ENCODE assay signal across 8 cellular contexts in genomic region chr12:120234643-120235368, GRCh38. TPM values are rescaled to one million over a fixed set of nuclear protein-coding genes. Genes with fewer than 3 reads are reported as not detected.
A peak's percentile ranks its signal among the peaks of the same experiment; 100 is the strongest.
DNase-seq lines count a peak whose midpoint lies in the region; ATAC-seq, FAIRE-seq and TF ChIP-seq lines count a peak whose summit lies in the region.

No MANE protein-coding gene starts in this region.

- H3K56ac ChIP-seq in H9 (ENCODE audit: insufficient read length, low read depth, low read length) (no peak overlapping the region), H1 (replicated peaks; ENCODE audit: insufficient read length, low read depth, low read length) (no peak overlapping the region), mesendoderm (ENCODE audit: low read length) (peak overlapping the region; percentile 72)

- in situ Hi-C loops in transverse colon (cut with MboI; ENCODE audit: low pct_ligation_motif_present in 1 of 4, low pct_unique_long_range_greater_than_20kb in 1 of 4, low sequenced_read_pairs in 3 of 4): loop anchor here in 1 of 4 donors (5.0 kb wide), 1 partner anchor 32 kb away; the partner anchor contains the start of gene PXN

- H2BK12ac ChIP-seq in H9 (ENCODE audit: insufficient read length, low read depth, low read length) (no peak overlapping the region), H1 (ENCODE audit: low read depth, low read length) (0 out of 2 replicates have a peak overlapping the region, but pooled peaks have one; percentile 0)

- H3K9ac ChIP-seq in H9 (ENCODE audit: extremely low read depth, insufficient read length, low read length) (no peak overlapping the region), H1 (replicated peaks in 1 of 4; ENCODE audit: extremely low read depth in 1 of 4, low read depth in 3 of 4, low read length in 3 of 4) (no peak overlapping the region), mesendoderm (ENCODE audit: low read length) (peak overlapping the region; percentile 55)

- H4K20me1 ChIP-seq in H9 (ENCODE audit: control insufficient read depth, insufficient read depth, insufficient read length) (no peaks in the 10 kb centered on the region), H1 (replicated peaks in 1 of 2; ENCODE audit: control insufficient read depth in 1 of 2, insufficient read depth in 2 of 2, low read length in 2 of 2) (peaks cover 2 to 12% of the 10 kb centered on the region in 2 experiments)

- no peak overlapping the region; the same call in 1 of the 2 replicates for H3K14ac ChIP-seq in H9 (ENCODE audit: insufficient read depth, low read length)
- H3K14ac ChIP-seq in H1 (ENCODE audit: insufficient read length): no peak overlapping the region

- H2BK120ac ChIP-seq in H9 (ENCODE audit: low read depth, low read length, poor library complexity, severe bottlenecking) (no peak overlapping the region), H1 (replicated peaks; ENCODE audit: low read depth, low read length) (no peak overlapping the region), mesendoderm (ENCODE audit: low read depth, low read length) (no peak overlapping the region)

- H3K79me1 ChIP-seq in H9 (ENCODE audit: insufficient read depth, low read depth, low read length, poor library complexity, severe bottlenecking) (peaks cover 3% of the 10 kb centered on the region), H1 (ENCODE audit: low read depth, low read length) (peaks cover 13% of the 10 kb centered on the region; the same call in 1 of the 2 replicates), mesendoderm (ENCODE audit: low read length) (peaks cover 19% of the 10 kb centered on the region)

- H3K9me3 Mint-ChIP-seq in H9: no peaks in the 10 kb centered on the region

- H4K8ac ChIP-seq in H9 (replicated peaks; ENCODE audit: insufficient read length, low read depth, low read length) (no peak overlapping the region), H1 (ENCODE audit: extremely low read depth, insufficient read depth, low read length) (no peak overlapping the region), mesendoderm (ENCODE audit: low read depth, low read length) (no peak overlapping the region)

- no peak for TF ChIP-seq EP300 in H1 (IDR thresholded peaks at IDR 0.05; ENCODE audit: borderline replicate concordance in 1 of 2, low read depth in 2 of 2, low read length in 2 of 2)
- no peak for TF ChIP-seq EP300 in transverse colon (IDR thresholded peaks at IDR 0.05; ENCODE audit: low read depth)

- ATAC-seq in GM19467 (IDR thresholded peaks at IDR 0.05; ENCODE audit: unreplicated experiment) (no peak), HG03442 (IDR thresholded peaks at IDR 0.05; ENCODE audit: unreplicated experiment) (no peak)

- H3K4me3 ChIP-seq in H1 (ENCODE audit: extremely low read depth in 1 of 4, insufficient read depth in 2 of 4, low read depth in 3 of 4, low read length in 4 of 4) (no peak overlapping the region), mesendoderm (ENCODE audit: low read length) (no peak overlapping the region), transverse colon (no peak overlapping the region)

- FAIRE-seq in RCC 7860 (lab: Jason Lieb, UNC) (peak; percentile 91), H1 (lab: Jason Lieb, UNC) (no peak)

- peak overlapping the region in 1 of 2 experiments; percentile 46; a peak in 2 of 5 replicates for H3K4me3 Mint-ChIP-seq in H9

- CTCF ChIA-PET in H1 (lab: Charles Lee; ENCODE audit: partially characterized antibody): interaction anchor here (0.6 to 34.8 kb wide), 21 partner anchors 10 to 635 kb away, joined by 3 to 930 read pairs (median 3); partner anchors contain the start of genes PXN, RPLP0 and SIRT4

- TF ChIP-seq POLR2A in H1 (IDR thresholded peaks at IDR 0.05; ENCODE audit: control extremely low read depth in 1 of 2, low read depth in 2 of 2, low read length in 2 of 2) (no peak), transverse colon (IDR thresholded peaks at IDR 0.05) (no peak)

- no peak overlapping the region for H3T11ph ChIP-seq in H9 (ENCODE audit: low read length)

- H3K27me3 Mint-ChIP-seq in H9 (ENCODE audit: low read depth): no peaks in the 10 kb centered on the region

- H2BK15ac ChIP-seq in H9 (ENCODE audit: low read depth, low read length) (no peak overlapping the region), H1 (ENCODE audit: low read length) (no peak overlapping the region), mesendoderm (replicated peaks; ENCODE audit: low read depth) (no peak overlapping the region)

- H3K36me3 ChIP-seq in H1 (ENCODE audit: control insufficient read depth in 2 of 4, insufficient read depth in 4 of 4, low read length in 3 of 4) (no peaks in the 10 kb centered on the region), mesendoderm (ENCODE audit: control insufficient read depth, insufficient read depth, low read length) (no peaks in the 10 kb centered on the region), transverse colon (no peaks in the 10 kb centered on the region)

- H3K23me2 ChIP-seq in H9 (ENCODE audit: insufficient read length, low read depth, low read length, poor library complexity, severe bottlenecking): peaks cover 3% of the 10 kb centered on the region
- no peaks in the 10 kb centered on the region; the same call in 1 of the 2 replicates for H3K23me2 ChIP-seq in H1 (ENCODE audit: low read depth, low read length)

- POLR2A ChIA-PET in H1 (lab: Charles Lee; ENCODE audit: partially characterized antibody): interaction anchor here (67.0 to 88.3 kb wide), 2 partner anchors 6 to 33 kb away, joined by 4270 read pairs; partner anchors contain the start of genes GCN1, PXN, RNU4-1 and RNU4-2

- H3K23ac ChIP-seq in H9 (ENCODE audit: insufficient read length, low read depth, low read length) (no peak overlapping the region), H1 (ENCODE audit: insufficient read length) (no peak overlapping the region), mesendoderm (ENCODE audit: low read length) (no peak overlapping the region)

- H2BK5ac ChIP-seq in H9 (ENCODE audit: insufficient read length, low read length) (no peak overlapping the region), H1 (ENCODE audit: low read depth, low read length) (peak overlapping the region; percentile 71; the same call in 1 of the 2 replicates), mesendoderm (ENCODE audit: low read length) (peak overlapping the region; percentile 22)

- H3K4me2 ChIP-seq in H9 (ENCODE audit: insufficient read depth, insufficient read length, low read length): no peak overlapping the region
- H3K4me2 ChIP-seq in H1 (ENCODE audit: insufficient read depth in 1 of 2, low read depth in 2 of 2, low read length in 2 of 2): 0 out of 4 replicates have a peak overlapping the region, but pooled peaks of 1 of the 2 experiments have one; percentile 10
- H3K4me2 ChIP-seq in mesendoderm (ENCODE audit: low read length): no peak overlapping the region

- TF ChIP-seq RAD21 in H1 (IDR thresholded peaks at IDR 0.05 in 1 of 2, conservative IDR thresholded peaks at IDR 0.05 in 1 of 2; ENCODE audit: low read depth in 2 of 2, low read length in 2 of 2): peak; percentile 38 to 46; a peak in 3 of 4 replicates

- H2AK5ac ChIP-seq in H9 (ENCODE audit: insufficient read length, low read length) (no peak overlapping the region), H1 (ENCODE audit: low read depth, low read length) (no peak overlapping the region), mesendoderm (ENCODE audit: low read length) (peak overlapping the region; percentile 44)

- H3K9me3 ChIP-seq in H9 (ENCODE audit: control insufficient read depth, low read depth, low read length) (no peaks in the 10 kb centered on the region), H1 (ENCODE audit: insufficient read depth in 2 of 2, low read depth in 1 of 2, low read length in 1 of 2) (no peaks in the 10 kb centered on the region), transverse colon (no peaks in the 10 kb centered on the region)

- H2BK20ac ChIP-seq in H9 (ENCODE audit: low read depth, low read length, poor library complexity, severe bottlenecking) (no peak overlapping the region), H1 (ENCODE audit: low read length) (0 out of 2 replicates have a peak overlapping the region, but pooled peaks have one; percentile 38)

- H3K18ac ChIP-seq in H9 (ENCODE audit: insufficient read length, low read depth, low read length) (peak overlapping the region; percentile 16), H1 (ENCODE audit: extremely low read depth, low read length) (0 out of 2 replicates have a peak overlapping the region, but pooled peaks have one; percentile 48), mesendoderm (ENCODE audit: low read length) (peak overlapping the region; percentile 34)

- H3K27ac ChIP-seq in H9 (ENCODE audit: insufficient read length, low read depth, low read length) (no peak overlapping the region), H1 (ENCODE audit: low read depth, low read length) (no peak overlapping the region), mesendoderm (ENCODE audit: low read depth, low read length) (peak overlapping the region; percentile 100), transverse colon (peak overlapping the region; percentile 88 to 92 (median 90))

- peaks cover 69 to 71% of the 10 kb centered on the region in 2 experiments for H3K4me1 Mint-ChIP-seq in H9

- H4K5ac ChIP-seq in H9 (ENCODE audit: insufficient read length, low read depth, low read length): no peak overlapping the region
- H4K5ac ChIP-seq in H1 (ENCODE audit: insufficient read length, low read depth, low read length): no peak overlapping the region
- no peak overlapping the region for H4K5ac ChIP-seq in mesendoderm (ENCODE audit: low read length)

- WGBS in H9 (ENCODE audit: extremely low coverage, insufficient read length, low lambda C conversion rate): no CpG with 5 or more reads among the region's 13 CpGs
- WGBS in H1 (ENCODE audit: extremely low coverage in 1 of 2, insufficient coverage in 1 of 2, insufficient read length in 1 of 2, insufficient replicate concordance in 2 of 2, low coverage in 1 of 2, low lambda C conversion rate in 2 of 2, missing lambda C conversion rate in 1 of 2), 2 experiments: 76% methylated on average over 13 of the region's 13 CpGs; no CpG with 5 or more reads in 1 of the 2 experiments
- WGBS in mesendoderm (ENCODE audit: extremely low coverage, insufficient coverage, low lambda C conversion rate): no CpG with 5 or more reads among the region's 13 CpGs
- WGBS in transverse colon (ENCODE audit: low coverage in 1 of 2), 2 donors: 34% methylated on average over 13 of the region's 13 CpGs; no CpG with 5 or more reads in 1 of the 2 donors

- H3K4ac ChIP-seq in H9 (ENCODE audit: low read depth, low read length): no peak overlapping the region
- no peak overlapping the region for H3K4ac ChIP-seq in H1 (replicated peaks; ENCODE audit: insufficient read length, low read depth, low read length)
- peak overlapping the region; percentile 46 for H3K4ac ChIP-seq in mesendoderm (ENCODE audit: low read depth, low read length)

- intact Hi-C loops in transverse colon (cut with DNase I; ENCODE audit: low total_unique reads): no loop called here

- no peak overlapping the region for H2AFZ ChIP-seq in H9 (ENCODE audit: low read length)
- H2AFZ ChIP-seq in H1 (ENCODE audit: low read length): no peak overlapping the region

- H4K91ac ChIP-seq in H9 (ENCODE audit: insufficient read length, low read depth, low read length): no peak overlapping the region
- H4K91ac ChIP-seq in H1 (replicated peaks; ENCODE audit: insufficient read length, low read length): no peak overlapping the region

- peaks cover 32% of the 10 kb centered on the region for H3K4me1 ChIP-seq in H9 (ENCODE audit: insufficient read depth, low read length)
- H3K4me1 ChIP-seq in H1 (replicated peaks in 1 of 4; ENCODE audit: control insufficient read depth in 3 of 4, insufficient read depth in 4 of 4, low read length in 3 of 4): peaks cover 34 to 57% (median 38%) of the 10 kb centered on the region in 4 experiments
- H3K4me1 ChIP-seq in mesendoderm (ENCODE audit: control insufficient read depth, low read depth, low read length): peaks cover 48% of the 10 kb centered on the region
- H3K4me1 ChIP-seq in transverse colon: peaks cover 57 to 100% (median 93%) of the 10 kb centered on the region in 4 donors

- H3K79me2 ChIP-seq in H9 (ENCODE audit: insufficient read depth, low read length) (peaks cover 10% of the 10 kb centered on the region; the same call in 1 of the 2 replicates), H1 (ENCODE audit: control insufficient read depth in 1 of 2, insufficient read depth in 2 of 2, low read length in 2 of 2) (peaks cover 0 to 70% of the 10 kb centered on the region in 2 experiments; a peak in 2 of 4 replicates), mesendoderm (ENCODE audit: control insufficient read depth, insufficient read depth, low read length) (peaks cover 68% of the 10 kb centered on the region)

- no peaks in the 10 kb centered on the region for H3K27me3 ChIP-seq in H9 (ENCODE audit: insufficient read depth, low read length)
- H3K27me3 ChIP-seq in H1 (replicated peaks in 1 of 4; ENCODE audit: control insufficient read depth in 3 of 4, extremely low read depth in 1 of 4, insufficient read depth in 3 of 4, low read length in 3 of 4): no peaks in the 10 kb centered on the region
- no peaks in the 10 kb centered on the region for H3K27me3 ChIP-seq in mesendoderm (ENCODE audit: insufficient read depth, low read length, poor library complexity)
- no peaks in the 10 kb centered on the region for H3K27me3 ChIP-seq in transverse colon

- peak overlapping the region; percentile 32 to 76 (median 50); a peak in 4 of 7 replicates for H3K27ac Mint-ChIP-seq in H9

- peak; percentile 87 for DNase-seq in Ammon's horn (ENCODE audit: low spot score)
- DNase-seq in H9: peak; percentile 81
- peak; percentile 100 for DNase-seq in RCC 7860 (ENCODE audit: low spot score)
- DNase-seq in H1 (ENCODE audit: low read depth in 1 of 2, low spot score in 2 of 2): no peak
- peak; percentile 98 for DNase-seq in mesendoderm
- DNase-seq in transverse colon: peak; percentile 77

- TF ChIP-seq CTCF in H9 (conservative IDR thresholded peaks at IDR 0.05): peak; percentile 62
- peak; percentile 57 to 67 (median 57) for TF ChIP-seq CTCF in H1 (IDR thresholded peaks at IDR 0.05; ENCODE audit: control extremely low read depth in 1 of 3, insufficient read depth in 1 of 3, low read depth in 1 of 3, low read length in 3 of 3)
- peak; percentile 29 to 61 (median 43) for TF ChIP-seq CTCF in transverse colon (IDR thresholded peaks at IDR 0.05)

- H3K36me3 Mint-ChIP-seq in H9 (ENCODE audit: insufficient read depth in 1 of 3, low read depth in 3 of 3): peaks cover 0 to 2% (median 0%) of the 10 kb centered on the region in 3 experiments; a peak in 2 of 7 replicates

RNA-seq across cellular contexts. Expression of gene PXN, which starts 30.7 kb away (rescaled TPM):
- total RNA-seq in H9 (2021): 88.9 and 92.8 TPM in 2 replicates
- total RNA-seq in H1 (2021; fragmentation: NEBNext Ultra II Directional; extraction: Animal tissue kit (Norgen Biotek cat#: 25700)): 105 and 109 TPM in 2 replicates
- polyA plus RNA-seq in H1 (2011; rRNA removed): 51.0 and 89.2 TPM in 2 replicates
- polyA plus RNA-seq in H1 (2011; cell fraction: cytosol; rRNA removed): 29.0 TPM
- 80.4 TPM for polyA plus RNA-seq in H1 (2011; cell fraction: nucleus; rRNA removed)
- polyA plus RNA-seq in H1 (2012, experiment 1 of 2): 58.2 to 73.1 TPM (median 70.3 TPM) in 4 replicates
- polyA plus RNA-seq in H1 (2012, experiment 2 of 2): 83.1 TPM
- 88.7 TPM for polyA plus RNA-seq in H1 (2013, experiment 1 of 2)
- 91.0 TPM for polyA plus RNA-seq in H1 (2013, experiment 2 of 2)
- 45.0 and 62.0 TPM in 2 replicates for polyA minus RNA-seq in H1 (2011; rRNA and poly(A)+ RNA removed)
- 30.5 TPM for polyA minus RNA-seq in H1 (2011; cell fraction: cytosol; rRNA and poly(A)+ RNA removed)
- polyA minus RNA-seq in H1 (2011; cell fraction: nucleus; rRNA and poly(A)+ RNA removed): 33.2 TPM
- 147 TPM for polyA plus RNA-seq in mesendoderm (2013, experiment 1 of 2)
- polyA plus RNA-seq in mesendoderm (2013, experiment 2 of 2): 148 TPM
- 100 to 1,000 TPM; 101 to 328 (median 198) TPM for total RNA-seq in transverse colon

RNA-seq across cellular contexts. Expression of gene RPLP0, which starts 33.9 kb away (rescaled TPM):
- total RNA-seq in H9 (2021): 2,950 and 3,019 TPM in 2 replicates
- total RNA-seq in H1 (2021; fragmentation: NEBNext Ultra II Directional; extraction: Animal tissue kit (Norgen Biotek cat#: 25700)): 2,987 and 3,029 TPM in 2 replicates
- 8,838 and 10,765 TPM in 2 replicates for polyA plus RNA-seq in H1 (2011; rRNA removed)
- 10,357 TPM for polyA plus RNA-seq in H1 (2011; cell fraction: cytosol; rRNA removed)
- polyA plus RNA-seq in H1 (2011; cell fraction: nucleus; rRNA removed): 6,829 TPM
- 4,444 to 5,241 TPM (median 4,665 TPM) in 4 replicates for polyA plus RNA-seq in H1 (2012, experiment 1 of 2)
- 7,158 TPM for polyA plus RNA-seq in H1 (2012, experiment 2 of 2)
- 4,021 TPM for polyA plus RNA-seq in H1 (2013, experiment 1 of 2)
- polyA plus RNA-seq in H1 (2013, experiment 2 of 2): 3,982 TPM
- polyA minus RNA-seq in H1 (2011; rRNA and poly(A)+ RNA removed): 5,851 and 5,958 TPM in 2 replicates
- 2,113 TPM for polyA minus RNA-seq in H1 (2011; cell fraction: cytosol; rRNA and poly(A)+ RNA removed)
- polyA minus RNA-seq in H1 (2011; cell fraction: nucleus; rRNA and poly(A)+ RNA removed): 1,976 TPM
- polyA plus RNA-seq in mesendoderm (2013, experiment 1 of 2): 3,852 TPM
- 3,764 TPM for polyA plus RNA-seq in mesendoderm (2013, experiment 2 of 2)
- total RNA-seq in transverse colon: 1,000 to 10,000 TPM in 3 of 4 donors, 100 to 1,000 TPM in 1; 660 to 2,105 (median 1,778) TPM

RNA-seq across cellular contexts. Expression of gene GCN1, which starts 40.3 kb away (rescaled TPM):
- total RNA-seq in H9 (2021): 125 and 137 TPM in 2 replicates
- total RNA-seq in H1 (2021; fragmentation: NEBNext Ultra II Directional; extraction: Animal tissue kit (Norgen Biotek cat#: 25700)): 133 and 137 TPM in 2 replicates
- 61.4 and 73.1 TPM in 2 replicates for polyA plus RNA-seq in H1 (2011; rRNA removed)
- polyA plus RNA-seq in H1 (2011; cell fraction: cytosol; rRNA removed): 61.1 TPM
- 294 TPM for polyA plus RNA-seq in H1 (2011; cell fraction: nucleus; rRNA removed)
- 92.9 to 139 TPM (median 109 TPM) in 4 replicates for polyA plus RNA-seq in H1 (2012, experiment 1 of 2)
- 58.3 TPM for polyA plus RNA-seq in H1 (2012, experiment 2 of 2)
- polyA plus RNA-seq in H1 (2013, experiment 1 of 2): 57.1 TPM
- 47.1 TPM for polyA plus RNA-seq in H1 (2013, experiment 2 of 2)
- 266 and 267 TPM in 2 replicates for polyA minus RNA-seq in H1 (2011; rRNA and poly(A)+ RNA removed)
- 106 TPM for polyA minus RNA-seq in H1 (2011; cell fraction: cytosol; rRNA and poly(A)+ RNA removed)
- polyA minus RNA-seq in H1 (2011; cell fraction: nucleus; rRNA and poly(A)+ RNA removed): 194 TPM
- 33.6 TPM for polyA plus RNA-seq in mesendoderm (2013, experiment 1 of 2)
- polyA plus RNA-seq in mesendoderm (2013, experiment 2 of 2): 32.3 TPM
- total RNA-seq in transverse colon: 100 to 1,000 TPM in 2 of 4 donors, 10 to 100 TPM in 2; 70.0 to 141 (median 107) TPM

RNA-seq across cellular contexts. Expression of gene RNU4-2, which starts 56.9 kb away (rescaled TPM):
- total RNA-seq in H9 (2021) (2,441 and 2,702 TPM in 2 replicates), transverse colon (under 1 TPM; under 0.01 TPM)
- 1,112 and 1,388 TPM in 2 replicates for total RNA-seq in H1 (2021; fragmentation: NEBNext Ultra II Directional; extraction: Animal tissue kit (Norgen Biotek cat#: 25700))
- polyA plus RNA-seq in H1 (2011; rRNA removed): under 0.01 TPM in 2 replicates
- polyA plus RNA-seq in H1 (2011; cell fraction: cytosol; rRNA removed): under 0.01 TPM
- under 0.01 TPM for polyA plus RNA-seq in H1 (2011; cell fraction: nucleus; rRNA removed)
- polyA plus RNA-seq in H1 (2012, experiment 1 of 2): 129 to 168 TPM in 2 of 4 replicates, not detected in the others
- polyA plus RNA-seq in H1 (2012, experiment 2 of 2): not detected
- polyA plus RNA-seq in H1 (2013, experiment 1 of 2): not detected
- not detected for polyA plus RNA-seq in H1 (2013, experiment 2 of 2)
- polyA minus RNA-seq in H1 (2011; rRNA and poly(A)+ RNA removed): 15,221 and 27,096 TPM in 2 replicates
- 41,377 TPM for polyA minus RNA-seq in H1 (2011; cell fraction: cytosol; rRNA and poly(A)+ RNA removed)
- under 0.01 TPM for polyA minus RNA-seq in H1 (2011; cell fraction: nucleus; rRNA and poly(A)+ RNA removed)
- polyA plus RNA-seq in mesendoderm (2013, experiment 1 of 2): not detected
- polyA plus RNA-seq in mesendoderm (2013, experiment 2 of 2): not detected

RNA-seq across cellular contexts. Expression of gene RNU4-1, which starts 58.2 kb away (rescaled TPM):
- 3,262 and 3,277 TPM in 2 replicates for total RNA-seq in H9 (2021)
- total RNA-seq in H1 (2021; fragmentation: NEBNext Ultra II Directional; extraction: Animal tissue kit (Norgen Biotek cat#: 25700)): 1,424 and 1,786 TPM in 2 replicates
- under 0.01 TPM in 2 replicates for polyA plus RNA-seq in H1 (2011; rRNA removed)
- polyA plus RNA-seq in H1 (2011; cell fraction: cytosol; rRNA removed): under 0.01 TPM
- under 0.01 TPM for polyA plus RNA-seq in H1 (2011; cell fraction: nucleus; rRNA removed)
- 269 to 479 TPM in 2 of 4 replicates, not detected in the others for polyA plus RNA-seq in H1 (2012, experiment 1 of 2)
- polyA plus RNA-seq in H1 (2012, experiment 2 of 2): not detected
- not detected for polyA plus RNA-seq in H1 (2013, experiment 1 of 2)
- not detected for polyA plus RNA-seq in H1 (2013, experiment 2 of 2)
- 17,972 and 34,273 TPM in 2 replicates for polyA minus RNA-seq in H1 (2011; rRNA and poly(A)+ RNA removed)
- 67,273 TPM for polyA minus RNA-seq in H1 (2011; cell fraction: cytosol; rRNA and poly(A)+ RNA removed)
- polyA minus RNA-seq in H1 (2011; cell fraction: nucleus; rRNA and poly(A)+ RNA removed): under 0.01 TPM
- not detected for polyA plus RNA-seq in mesendoderm (2013, experiment 1 of 2)
- not detected for polyA plus RNA-seq in mesendoderm (2013, experiment 2 of 2)
- under 1 TPM in 3 of 4 donors, not detected in 1; under 0.01 TPM for total RNA-seq in transverse colon

Comparison
In these comparisons a context has a peak if more than half of its experiments do, and no peak if none do; other contexts are left out.
1. DNase-seq: peak in Ammon's horn (single experiment), H9 (single experiment), RCC 7860 (single experiment), mesendoderm (single experiment) and transverse colon (single experiment); none in H1 (0 of 2).
2. H3K27ac ChIP-seq: peak in mesendoderm (single experiment) and transverse colon (4 of 4); none in H9 (single experiment) and H1 (single experiment).
3. Peak in every context shown above with its lines, with median percentiles within 50 percentile points of each other: H3K18ac ChIP-seq and CTCF ChIP-seq.